ENCODE assay signal across 9 cellular contexts in the genomic region with DNA sequence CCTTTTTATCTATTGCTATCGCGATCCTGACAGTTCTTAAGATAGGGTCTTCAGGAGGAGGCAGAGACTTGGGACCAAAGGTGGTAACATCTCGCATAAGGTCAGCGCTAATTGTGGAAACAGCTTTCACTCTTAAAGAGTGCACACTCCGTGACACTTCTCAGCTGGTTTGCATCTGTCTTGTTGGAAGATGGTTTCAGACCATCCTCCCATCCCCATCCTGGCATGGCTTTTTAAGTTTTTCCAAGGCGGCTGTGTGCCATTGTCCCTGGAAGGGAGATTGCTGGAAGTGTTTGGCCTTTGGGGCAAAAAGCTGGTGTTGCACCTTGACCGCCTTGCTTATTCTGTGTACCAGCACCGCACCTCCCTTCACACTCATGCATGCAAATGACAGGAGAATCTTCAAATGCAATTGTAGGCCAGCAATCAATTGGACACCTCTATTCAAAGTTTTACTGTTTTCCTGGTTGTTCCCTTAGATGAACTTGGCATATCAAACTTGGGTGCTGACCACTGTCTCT. TPM values are rescaled to one million over a fixed set of nuclear protein-coding genes. Genes with fewer than 3 reads are reported as not detected.
DNase-seq lines count a peak whose midpoint lies in the region; ATAC-seq lines count a peak whose summit lies in the region.
"Had no signal": no experiment of that assay in that cellular context is flagged by ENCODE, and none has a peak within 500 bp of the region (broad histone marks: within the 10 kb centered on the region; RNA-seq: fewer than 3 reads in every experiment).

No MANE protein-coding gene starts in this region.

- CTCF ChIA-PET in activated CD4-positive, alpha-beta memory T cell treated with anti-CD3 and anti-CD28 coated beads, Interleukin-2, amount 10 ng/mL, durations not matched to agents 7 days and 5 days (lab: Charles Lee) = interaction anchor here (1.0 to 2.1 kb wide), 7 partner anchors 9 to 213 kb away, joined by 3 to 7 read pairs (median 3); no protein-coding TSS in a partner anchor

- no peaks in the 10 kb centered on the region for H3K9me3 Mint-ChIP-seq in activated CD4-positive, alpha-beta memory T cell treated with anti-CD3 and anti-CD28 coated beads, Interleukin-2, amount 10 ng/mL, durations not matched to agents 7 days and 5 days
- H3K9me3 Mint-ChIP-seq in stimulated activated naive CD8-positive, alpha-beta T cell treated with anti-CD3 and anti-CD28 coated beads, Interleukin-15, amount 100 ng/mL, for 72 hours = no peaks in the 10 kb centered on the region

- POLR2A ChIA-PET in activated CD4-positive, alpha-beta memory T cell treated with anti-CD3 and anti-CD28 coated beads, Interleukin-2, amount 10 ng/mL, durations not matched to agents 7 days and 5 days (lab: Charles Lee) = interaction anchor here (2.6 kb wide), 1 partner anchor 13 kb away, joined by 9 read pairs; no protein-coding TSS in a partner anchor

- ATAC-seq in stimulated activated naive CD8-positive, alpha-beta T cell treated with anti-CD3 and anti-CD28 coated beads, Interleukin-15, amount 100 ng/mL, for 72 hours = no peak
- no peak for ATAC-seq in GM18873 (IDR thresholded peaks at IDR 0.05; ENCODE audit: low FRiP score, unreplicated experiment)
- no peak for ATAC-seq in GM19023 (IDR thresholded peaks at IDR 0.05; ENCODE audit: unreplicated experiment)

- H3K27ac Mint-ChIP-seq in activated CD4-positive, alpha-beta memory T cell treated with anti-CD3 and anti-CD28 coated beads, Interleukin-2, amount 10 ng/mL, durations not matched to agents 7 days and 5 days = no peak overlapping the region
- H3K27ac Mint-ChIP-seq in stimulated activated naive CD8-positive, alpha-beta T cell treated with anti-CD3 and anti-CD28 coated beads, Interleukin-15, amount 100 ng/mL, for 72 hours = peak overlapping the region; percentile 67 to 76

- H3K27me3 ChIP-seq in iPS-18a (ENCODE audit: control insufficient read depth, insufficient read depth, low read length) = no peaks in the 10 kb centered on the region

- DNase-seq in DMS 273 (lab: John Stamatoyannopoulos, UW; ENCODE audit: unreplicated experiment) = peak; percentile 54
- no peak for DNase-seq in DMS 273 treated with DMSO at 0.1 percent for 48 hours (lab: John Stamatoyannopoulos, UW)
- no peak for DNase-seq in activated CD4-positive, alpha-beta memory T cell treated with anti-CD3 and anti-CD28 coated beads, Interleukin-2, amount 10 ng/mL, durations not matched to agents 7 days and 5 days
- DNase-seq in stimulated activated naive CD8-positive, alpha-beta T cell treated with anti-CD3 and anti-CD28 coated beads, Interleukin-15, amount 100 ng/mL, for 72 hours = no peak
- DNase-seq in globus pallidus (ENCODE audit: low spot score) = no peak
- DNase-seq: NCI-H2227 treated with DMSO at 0.1 percent for 48 hours had no signal

- no peak overlapping the region for H3K27ac ChIP-seq in iPS-18a (ENCODE audit: low read length)

- peak overlapping the region; percentile 70 for H3K4me3 Mint-ChIP-seq in activated CD4-positive, alpha-beta memory T cell treated with anti-CD3 and anti-CD28 coated beads, Interleukin-2, amount 10 ng/mL, durations not matched to agents 7 days and 5 days
- H3K4me3 Mint-ChIP-seq in stimulated activated naive CD8-positive, alpha-beta T cell treated with anti-CD3 and anti-CD28 coated beads, Interleukin-15, amount 100 ng/mL, for 72 hours = peak overlapping the region; percentile 82 to 88

- H3K4me1 ChIP-seq in iPS-18a (ENCODE audit: control insufficient read depth, low read depth, low read length) = peaks cover 17% of the 10 kb centered on the region

- no peaks in the 10 kb centered on the region for H3K36me3 Mint-ChIP-seq in activated CD4-positive, alpha-beta memory T cell treated with anti-CD3 and anti-CD28 coated beads, Interleukin-2, amount 10 ng/mL, durations not matched to agents 7 days and 5 days (ENCODE audit: low read depth)

- H3K4me3 ChIP-seq in iPS-18a (ENCODE audit: low read length) = peak overlapping the region; percentile 53

- peaks cover 36% of the 10 kb centered on the region for H3K4me1 Mint-ChIP-seq in activated CD4-positive, alpha-beta memory T cell treated with anti-CD3 and anti-CD28 coated beads, Interleukin-2, amount 10 ng/mL, durations not matched to agents 7 days and 5 days
- peaks cover 75% of the 10 kb centered on the region for H3K4me1 Mint-ChIP-seq in stimulated activated naive CD8-positive, alpha-beta T cell treated with anti-CD3 and anti-CD28 coated beads, Interleukin-15, amount 100 ng/mL, for 72 hours

- H3K27me3 Mint-ChIP-seq in activated CD4-positive, alpha-beta memory T cell treated with anti-CD3 and anti-CD28 coated beads, Interleukin-2, amount 10 ng/mL, durations not matched to agents 7 days and 5 days = no peaks in the 10 kb centered on the region
- H3K27me3 Mint-ChIP-seq in stimulated activated naive CD8-positive, alpha-beta T cell treated with anti-CD3 and anti-CD28 coated beads, Interleukin-15, amount 100 ng/mL, for 72 hours = no peaks in the 10 kb centered on the region

- H3K9me3 ChIP-seq in iPS-18a (ENCODE audit: control insufficient read depth, low read depth, low read length) = no peaks in the 10 kb centered on the region

- no peaks in the 10 kb centered on the region for H3K36me3 ChIP-seq in iPS-18a (ENCODE audit: control insufficient read depth, low read depth, low read length)

- peak overlapping the region; percentile 25 for H3K9ac ChIP-seq in iPS-18a (ENCODE audit: low read length)

RNA-seq across cellular contexts. Expression of gene SOCS7, which starts 1.5 kb away (rescaled TPM):
- total RNA-seq in activated CD4-positive, alpha-beta memory T cell treated with anti-CD3 and anti-CD28 coated beads, Interleukin-2, amount 10 ng/mL, durations not matched to agents 7 days and 5 days = 10 to 100 TPM; 14.1 to 15.0 TPM

RNA-seq across cellular contexts. Expression of gene GPR179, which starts 9.4 kb away (rescaled TPM):
- under 1 TPM in 1 of 2 experiments, not detected in 1; 0.08 TPM for total RNA-seq in activated CD4-positive, alpha-beta memory T cell treated with anti-CD3 and anti-CD28 coated beads, Interleukin-2, amount 10 ng/mL, durations not matched to agents 7 days and 5 days

RNA-seq across cellular contexts. Expression of gene MRPL45, which starts 56.2 kb away (rescaled TPM):
- total RNA-seq in activated CD4-positive, alpha-beta memory T cell treated with anti-CD3 and anti-CD28 coated beads, Interleukin-2, amount 10 ng/mL, durations not matched to agents 7 days and 5 days = 10 to 100 TPM; 25.2 to 26.9 TPM
